Comparison of ENCODE assay signal across 14 cellular contexts in genomic region chr12:1054103-1054838, GRCh38.
A peak's percentile ranks its signal among the peaks of the same experiment; 100 is the strongest.
DNase-seq lines count a peak whose midpoint lies in the region; ATAC-seq, FAIRE-seq and TF ChIP-seq lines count a peak whose summit lies in the region.
"Had no signal": no experiment of that assay in that cellular context is flagged by ENCODE, and none has a peak within 500 bp of the region (broad histone marks: within the 10 kb centered on the region; RNA-seq: fewer than 3 reads in every experiment).

No MANE protein-coding gene starts in this region.

- H3K4me3 ChIP-seq in CD8-positive, alpha-beta T cell (ENCODE audit: low read depth, low read length) = no peak overlapping the region

- no peak for TF ChIP-seq CTCF in CD8-positive, alpha-beta T cell (IDR thresholded peaks at IDR 0.05)
- TF ChIP-seq CTCF in mesothelial cell of epicardium (IDR thresholded peaks at IDR 0.05; ENCODE audit: unreplicated experiment) = no peak

- ATAC-seq in CD8-positive, alpha-beta T cell = no peak
- ATAC-seq: stimulated activated naive CD8-positive, alpha-beta T cell treated with anti-CD3 and anti-CD28 coated beads, Interleukin-15, Interleukin-2, amounts not matched to agents 100 U/mL and 50 U/mL, for 24 hours had no signal

- TF ChIP-seq POLR2A in GM12891 (IDR thresholded peaks at IDR 0.05; ENCODE audit: low read depth, low read length) = no peak

- peaks cover 24% of the 10 kb centered on the region for H3K36me3 Mint-ChIP-seq in CD8-positive, alpha-beta T cell
- peaks cover 14% of the 10 kb centered on the region for H3K36me3 Mint-ChIP-seq in mesothelial cell of epicardium
- peaks cover 15% of the 10 kb centered on the region for H3K36me3 Mint-ChIP-seq in activated naive CD4-positive, alpha-beta T cell treated with anti-CD3 and anti-CD28 coated beads for 36 hours (ENCODE audit: low read depth)

- peak overlapping the region; percentile 64 for H3K27ac Mint-ChIP-seq in CD8-positive, alpha-beta T cell
- H3K27ac Mint-ChIP-seq in mesothelial cell of epicardium = peak overlapping the region; percentile 82
- no peak overlapping the region for H3K27ac Mint-ChIP-seq in activated naive CD4-positive, alpha-beta T cell treated with anti-CD3 and anti-CD28 coated beads for 36 hours
- H3K27ac Mint-ChIP-seq: activated naive CD8-positive, alpha-beta T cell had no signal

- no peak overlapping the region for H3K27ac ChIP-seq in CD8-positive, alpha-beta T cell (ENCODE audit: low read depth, low read length)

- no peaks in the 10 kb centered on the region for H3K9me3 ChIP-seq in CD8-positive, alpha-beta T cell (ENCODE audit: low read length)

- intact Hi-C loops in CD8-positive, alpha-beta T cell (cut with DNase I, micrococcal nuclease) = no loop called here
- intact Hi-C loops in activated naive CD4-positive, alpha-beta T cell treated with anti-CD3 and anti-CD28 coated beads for 36 hours (cut with micrococcal nuclease) = no loop called here

- CTCF ChIA-PET in CD8-positive, alpha-beta T cell (lab: Charles Lee) = no interaction called here
- CTCF ChIA-PET in activated naive CD4-positive, alpha-beta T cell treated with anti-CD3 and anti-CD28 coated beads for 36 hours (lab: Charles Lee) = no interaction called here

- H3K9me3 Mint-ChIP-seq in CD8-positive, alpha-beta T cell = peaks cover 11% of the 10 kb centered on the region
- peaks cover 15% of the 10 kb centered on the region for H3K9me3 Mint-ChIP-seq in mesothelial cell of epicardium
- peaks cover 13% of the 10 kb centered on the region for H3K9me3 Mint-ChIP-seq in activated naive CD4-positive, alpha-beta T cell treated with anti-CD3 and anti-CD28 coated beads for 36 hours

- H3K27me3 Mint-ChIP-seq in CD8-positive, alpha-beta T cell (ENCODE audit: low read depth) = no peaks in the 10 kb centered on the region
- H3K27me3 Mint-ChIP-seq in mesothelial cell of epicardium (ENCODE audit: low read depth) = no peaks in the 10 kb centered on the region
- H3K27me3 Mint-ChIP-seq in activated naive CD4-positive, alpha-beta T cell treated with anti-CD3 and anti-CD28 coated beads for 36 hours (ENCODE audit: low read depth) = no peaks in the 10 kb centered on the region
- H3K27me3 Mint-ChIP-seq: activated naive CD8-positive, alpha-beta T cell; naive B cell had no signal

- H3K4me1 Mint-ChIP-seq in CD8-positive, alpha-beta T cell (ENCODE audit: low read depth) = peaks cover 8% of the 10 kb centered on the region
- peaks cover 29% of the 10 kb centered on the region for H3K4me1 Mint-ChIP-seq in mesothelial cell of epicardium
- peaks cover 1% of the 10 kb centered on the region for H3K4me1 Mint-ChIP-seq in activated naive CD4-positive, alpha-beta T cell treated with anti-CD3 and anti-CD28 coated beads for 36 hours (ENCODE audit: low read depth)

- no peaks in the 10 kb centered on the region for H3K36me3 ChIP-seq in CD8-positive, alpha-beta T cell (ENCODE audit: insufficient read depth, low read length)

- no peaks in the 10 kb centered on the region for H3K4me1 ChIP-seq in CD8-positive, alpha-beta T cell (ENCODE audit: insufficient read depth, low read length)

- no peak overlapping the region for H3K4me3 Mint-ChIP-seq in CD8-positive, alpha-beta T cell
- H3K4me3 Mint-ChIP-seq in mesothelial cell of epicardium = no peak overlapping the region
- no peak overlapping the region for H3K4me3 Mint-ChIP-seq in activated naive CD4-positive, alpha-beta T cell treated with anti-CD3 and anti-CD28 coated beads for 36 hours
- H3K4me3 Mint-ChIP-seq: activated naive CD8-positive, alpha-beta T cell; naive B cell had no signal

- POLR2A ChIA-PET in CD8-positive, alpha-beta T cell (lab: Charles Lee) = no interaction called here

- no peak for FAIRE-seq in GM12891 (lab: Jason Lieb, UNC)
- FAIRE-seq: G401.6 had no signal

- no peaks in the 10 kb centered on the region for H3K27me3 ChIP-seq in CD8-positive, alpha-beta T cell (ENCODE audit: insufficient read depth, low read length)

- no peak for DNase-seq in CD8-positive, alpha-beta T cell
- DNase-seq in NCI-H526 (lab: John Stamatoyannopoulos, UW) = peak; percentile 87 to 89
- DNase-seq in fibroblast of gingiva (ENCODE audit: low read depth) = peak; percentile 5
- no peak for DNase-seq in mesothelial cell of epicardium (ENCODE audit: low spot score in 2 of 2, unreplicated experiment in 2 of 2)
- DNase-seq in GM12891 (ENCODE audit: insufficient read length, low spot score) = no peak
- DNase-seq in kidney glomerular epithelial cell (lab: John Stamatoyannopoulos, UW) = no peak
- DNase-seq in activated naive CD4-positive, alpha-beta T cell treated with anti-CD3 and anti-CD28 coated beads for 36 hours = no peak
- DNase-seq in activated naive CD4-positive, alpha-beta T cell treated with Interleukin-2 at 50 U/mL for 16 hours = no peak
- DNase-seq: effector CD4-positive, alpha-beta T cell; naive B cell; stimulated activated CD4-positive, alpha-beta T cell treated with anti-CD3 and anti-CD28 coated beads, Interleukin-1b, Interleukin-23, amount 100 ng/mL, for 48 hours; stimulated activated naive CD8-positive, alpha-beta T cell treated with anti-CD3 and anti-CD28 coated beads, Interleukin-15, Interleukin-2, amounts not matched to agents 100 U/mL and 50 U/mL, for 24 hours had no signal

TF ChIP-seq in GM12891, 5 proteins besides CTCF, POLR2A, EP300 and RAD21:
- TF ChIP-seq SPI1 (IDR thresholded peaks at IDR 0.05; ENCODE audit: low read depth, low read length) = no peak
- no peak for TF ChIP-seq TAF1 (IDR thresholded peaks at IDR 0.05; ENCODE audit: low read depth, low read length)
- TF ChIP-seq POLR2AphosphoS5 (IDR thresholded peaks at IDR 0.05; ENCODE audit: low read depth, low read length) = no peak
- TF ChIP-seq PAX5 (IDR thresholded peaks at IDR 0.05; ENCODE audit: insufficient read depth, low read length, severe bottlenecking) = no peak
- no peak for TF ChIP-seq POU2F2 (IDR thresholded peaks at IDR 0.05; ENCODE audit: low read depth, low read length)

Comparison
In these comparisons a context has a peak if more than half of its experiments do, and no peak if none do; other contexts are left out.
1. DNase-seq: peak in NCI-H526 (2 of 2) and fibroblast of gingiva (single experiment); none in CD8-positive, alpha-beta T cell (0 of 7), mesothelial cell of epicardium (0 of 2), GM12891 (single experiment), kidney glomerular epithelial cell (single experiment), activated naive CD4-positive, alpha-beta T cell treated with anti-CD3 and anti-CD28 coated beads for 36 hours (single experiment) and activated naive CD4-positive, alpha-beta T cell treated with Interleukin-2 at 50 U/mL for 16 hours (single experiment).